In genomic region chr15:100601158-100601557, GRCh38 we compare ENCODE assay signal across 8 cellular contexts. TPM values are rescaled to one million over a fixed set of nuclear protein-coding genes. Genes with fewer than 3 reads are reported as not detected.
DNase-seq lines count a peak whose midpoint lies in the region; ATAC-seq and TF ChIP-seq lines count a peak whose summit lies in the region.

No MANE protein-coding gene starts in this region.

- TF ChIP-seq CTCF in GM12864 (IDR thresholded peaks at IDR 0.05; ENCODE audit: low read depth, low read length, missing control alignments) (no peak), OCI-LY7 (conservative IDR thresholded peaks at IDR 0.05; ENCODE audit: low read length) (no peak), ascending aorta (IDR thresholded peaks at IDR 0.05) (no peak), right lobe of liver (IDR thresholded peaks at IDR 0.05) (no peak), thyroid gland (IDR thresholded peaks at IDR 0.05) (no peak), GM20000 (IDR thresholded peaks at IDR 0.05; ENCODE audit: extremely low read depth, missing control alignments) (no peak)

- peak overlapping the region; percentile 64 for H2AFZ ChIP-seq in OCI-LY7 (ENCODE audit: low read length)

- CTCF ChIA-PET in OCI-LY7 (lab: Charles Lee; ENCODE audit: unreplicated experiment) = no interaction called here

- peaks cover 43% of the 10 kb centered on the region for H3K79me2 ChIP-seq in OCI-LY7 (ENCODE audit: insufficient read depth, low read depth, low read length)

- 0 out of 2 replicates have a peak, but pooled peaks cover 3% of the 10 kb centered on the region for H4K20me1 ChIP-seq in OCI-LY7 (ENCODE audit: insufficient read depth, low read length)

- H3K4me1 ChIP-seq in OCI-LY7 (ENCODE audit: insufficient read depth, low read length, poor library complexity, severe bottlenecking) (peaks cover 20% of the 10 kb centered on the region), ascending aorta (peaks cover 7 to 17% of the 10 kb centered on the region in 2 donors), right lobe of liver (peaks cover 0 to 24% (median 0%) of the 10 kb centered on the region in 4 donors), thyroid gland (peaks cover 43 to 56% of the 10 kb centered on the region in 2 donors)

- intact Hi-C loops in OCI-LY7 (cut with micrococcal nuclease; ENCODE audit: unreplicated experiment) = loop anchor here (5.0 kb wide), 2 partner anchors 691 to 1954 kb away; partner anchors contain the start of gene IGF1R
- intact Hi-C loops in ascending aorta (cut with DNase I) = loop anchor here (2.0 to 10.0 kb wide), 5 partner anchors 121 to 1051 kb away; partner anchors contain the start of genes CHSY1, SELENOS and TM2D3
- intact Hi-C loops in right lobe of liver (cut with DNase I) = no loop called here
- intact Hi-C loops in thyroid gland (cut with DNase I) = loop anchor here (10.0 kb wide), 1 partner anchor 256 kb away; the partner anchor contains the start of gene ADAMTS17

- peak overlapping the region; percentile 89 for H3K4me2 ChIP-seq in OCI-LY7 (ENCODE audit: low read length)

- DNase-seq in GM12864 (ENCODE audit: low read depth) (no peak), OCI-LY7 (ENCODE audit: low spot score) (peak; percentile 26), ascending aorta (ENCODE audit: low spot score in 2 of 2) (no peak), right lobe of liver (peak in 1 of 3 donors; percentile 23), thyroid gland (peak; percentile 33 to 38), GM20000 (ENCODE audit: low spot score) (no peak), DMS153 (lab: John Stamatoyannopoulos, UW) (no peak), DMS114 treated with DMSO at 0.1 percent for 48 hours (lab: John Stamatoyannopoulos, UW; ENCODE audit: unreplicated experiment) (no peak)

- 2% methylated on average over 10 of the region's 10 CpGs for WGBS in right lobe of liver (ENCODE audit: insufficient coverage, low coverage, low lambda C conversion rate, missing lambda C conversion rate)
- WGBS in thyroid gland, 2 donors = 1 to 2% methylated on average over 10 of the region's 10 CpGs

- POLR2A ChIA-PET in OCI-LY7 (lab: Charles Lee) = no interaction called here

- no peak for ATAC-seq in right lobe of liver

- H3K36me3 ChIP-seq in OCI-LY7 (ENCODE audit: insufficient read depth, low read length) = peaks cover 19% of the 10 kb centered on the region; the same call in 1 of the 2 replicates
- H3K36me3 ChIP-seq in ascending aorta = no peaks in the 10 kb centered on the region
- H3K36me3 ChIP-seq in right lobe of liver = peaks cover 0 to 13% (median 2%) of the 10 kb centered on the region in 4 donors
- no peaks in the 10 kb centered on the region for H3K36me3 ChIP-seq in thyroid gland

- no peaks in the 10 kb centered on the region for H3K9me2 ChIP-seq in OCI-LY7 (ENCODE audit: insufficient read depth, low read length)

- TSS peak; percentile 58 for BruUV-seq in OCI-LY7 (replicated peaks; lab: Mats Ljungman, UMichigan)

- TF ChIP-seq POLR2A in right lobe of liver (IDR thresholded peaks at IDR 0.05) (no peak), thyroid gland (IDR thresholded peaks at IDR 0.05) (no peak)

- H3K27ac ChIP-seq in OCI-LY7 (ENCODE audit: low read depth, low read length, poor library complexity, severe bottlenecking) (no peak overlapping the region), ascending aorta (no peak overlapping the region), right lobe of liver (peak overlapping the region in 2 of 3 donors; percentile 79 to 88), thyroid gland (no peak overlapping the region)

- no peaks in the 10 kb centered on the region for H3K27me3 ChIP-seq in ascending aorta
- H3K27me3 ChIP-seq in right lobe of liver = no peaks in the 10 kb centered on the region
- no peaks in the 10 kb centered on the region for H3K27me3 ChIP-seq in thyroid gland

- no peaks in the 10 kb centered on the region for H3K9me3 ChIP-seq in OCI-LY7 (ENCODE audit: low read length)
- no peaks in the 10 kb centered on the region for H3K9me3 ChIP-seq in ascending aorta
- H3K9me3 ChIP-seq in right lobe of liver = no peaks in the 10 kb centered on the region
- H3K9me3 ChIP-seq in thyroid gland = no peaks in the 10 kb centered on the region

- H3K4me3 ChIP-seq in GM12864 (ENCODE audit: low read depth, low read length) = peak overlapping the region; percentile 81
- H3K4me3 ChIP-seq in OCI-LY7 (ENCODE audit: low read depth, low read length, poor library complexity, severe bottlenecking) = peak overlapping the region; percentile 87
- H3K4me3 ChIP-seq in ascending aorta = peak overlapping the region; percentile 66 to 95
- peak overlapping the region; percentile 96 for H3K4me3 ChIP-seq in right lobe of liver
- H3K4me3 ChIP-seq in thyroid gland (replicated peaks in 1 of 3) = peak overlapping the region; percentile 84 to 88 (median 87)

RNA-seq across cellular contexts. Expression of gene LINS1, which starts 0.8 kb away (rescaled TPM):
- 6.6 and 7.5 TPM in 2 replicates for total RNA-seq in OCI-LY7 (2014; rRNA removed; shearing (Covaris generic))
- total RNA-seq in OCI-LY7 (2022) (14.3 and 15.7 TPM in 2 replicates), ascending aorta (1.7 TPM), right lobe of liver (1 to 10 TPM; 4.5 to 8.6 (median 5.1) TPM), thyroid gland (10 to 100 TPM; 32.9 to 63.0 (median 53.3) TPM)

RNA-seq across cellular contexts. Expression of gene ASB7, which starts 1.2 kb away (rescaled TPM):
- 10.9 and 13.1 TPM in 2 replicates for total RNA-seq in OCI-LY7 (2014; rRNA removed; shearing (Covaris generic))
- total RNA-seq in OCI-LY7 (2022) (15.2 and 17.4 TPM in 2 replicates), ascending aorta (9.3 TPM), right lobe of liver (1 to 10 TPM; 5.4 to 7.9 (median 7.2) TPM), thyroid gland (10 to 100 TPM; 16.2 to 21.0 (median 19.7) TPM)

Comparison
In these comparisons a context has a peak if more than half of its experiments do, and no peak if none do; other contexts are left out.
1. DNase-seq: peak in OCI-LY7 (single experiment) and thyroid gland (2 of 2); none in GM12864 (single experiment), ascending aorta (0 of 2), GM20000 (single experiment), DMS153 (single experiment) and DMS114 treated with DMSO at 0.1 percent for 48 hours (single experiment).
2. H3K27ac ChIP-seq: peak in right lobe of liver (2 of 3); none in OCI-LY7 (single experiment), ascending aorta (0 of 2) and thyroid gland (0 of 3).
3. intact Hi-C loops: an anchor here in OCI-LY7 (5.0 kb wide), ascending aorta (2.0 to 10.0 kb wide) and thyroid gland (10.0 kb wide); none called in right lobe of liver.
4. Peak in every context shown above with its lines, with median percentiles within 50 percentile points of each other: H3K4me3 ChIP-seq.